Comparison of ENCODE assay signal across 1 cellular context in genomic region chr11:134360050-134360835, GRCh38.
TF ChIP-seq lines count a peak whose summit lies in the region.

No MANE protein-coding gene starts in this region.

TF ChIP-seq in HepG2, 621 proteins besides CTCF, POLR2A, EP300 and RAD21 (continued from another document and continues in another):
- TF ChIP-seq KIAA2018 (CRISPR knock-in tag; IDR thresholded peaks at IDR 0.05; ENCODE audit: borderline replicate concordance): no peak
- TF ChIP-seq ZNF350 (CRISPR knock-in tag; IDR thresholded peaks at IDR 0.05; ENCODE audit: borderline replicate concordance, low read depth): peak; percentile 55; the same call in 1 of the 2 replicates
- TF ChIP-seq RNF2 (conservative IDR thresholded peaks at IDR 0.05; ENCODE audit: low read depth): peak; percentile 60; the same call in 1 of the 2 replicates
- TF ChIP-seq HOXA3 (CRISPR knock-in tag; IDR thresholded peaks at IDR 0.05): peak; percentile 61; the same call in 1 of the 2 replicates
- no peak for TF ChIP-seq SOX6 (IDR thresholded peaks at IDR 0.05)
- 0 out of 2 replicates have a peak, but pooled peaks have one; percentile 13 for TF ChIP-seq SOX6 (CRISPR knock-in tag; IDR thresholded peaks at IDR 0.05)
- no peak for TF ChIP-seq ZNF431 (CRISPR knock-in tag; IDR thresholded peaks at IDR 0.05; ENCODE audit: borderline replicate concordance, low read depth)
- TF ChIP-seq MXD4 (CRISPR knock-in tag; IDR thresholded peaks at IDR 0.05): peak; percentile 54; the same call in 1 of the 2 replicates
- TF ChIP-seq BORCS8-MEF2B (CRISPR knock-in tag; IDR thresholded peaks at IDR 0.05): peak; percentile 72; the same call in 1 of the 2 replicates
- peak; percentile 36; the same call in 1 of the 2 replicates for TF ChIP-seq THAP11 (CRISPR knock-in tag; IDR thresholded peaks at IDR 0.05)
- peak; percentile 41; the same call in 1 of the 2 replicates for TF ChIP-seq ZGPAT (CRISPR knock-in tag; IDR thresholded peaks at IDR 0.05)
- no peak for TF ChIP-seq ZNF484 (CRISPR knock-in tag; IDR thresholded peaks at IDR 0.05; ENCODE audit: borderline replicate concordance, low read depth)
- no peak for TF ChIP-seq ZNF768 (CRISPR knock-in tag; IDR thresholded peaks at IDR 0.05)
- TF ChIP-seq SRSF9 (IDR thresholded peaks at IDR 0.05; ENCODE audit: borderline replicate concordance, insufficient read depth, low read depth, low read length, poor library complexity, severe bottlenecking): no peak
- TF ChIP-seq HMG20B (CRISPR knock-in tag; conservative IDR thresholded peaks at IDR 0.05): no peak
- peak; percentile 81 for TF ChIP-seq XRCC5 (optimal IDR thresholded peaks at IDR 0.05; ENCODE audit: low read length)
- TF ChIP-seq NBN (conservative IDR thresholded peaks at IDR 0.05): no peak
- TF ChIP-seq ZNF614 (CRISPR knock-in tag; IDR thresholded peaks at IDR 0.05; ENCODE audit: borderline replicate concordance): peak; percentile 32; the same call in 1 of the 2 replicates
- 0 out of 2 replicates have a peak, but pooled peaks have one; percentile 37 for TF ChIP-seq ZFP41 (CRISPR knock-in tag; IDR thresholded peaks at IDR 0.05; ENCODE audit: borderline replicate concordance)
- peak; percentile 52; the same call in 1 of the 2 replicates for TF ChIP-seq BHLHE40 (IDR thresholded peaks at IDR 0.05; ENCODE audit: low read length)
- TF ChIP-seq MIER3 (CRISPR knock-in tag; IDR thresholded peaks at IDR 0.05; ENCODE audit: borderline replicate concordance): 0 out of 2 replicates have a peak, but pooled peaks have one; percentile 43
- TF ChIP-seq KDM5B (CRISPR knock-in tag; IDR thresholded peaks at IDR 0.05; ENCODE audit: borderline replicate concordance): peak; percentile 36; the same call in 1 of the 2 replicates
- peak; percentile 29; the same call in 1 of the 2 replicates for TF ChIP-seq ELF3 (CRISPR knock-in tag; IDR thresholded peaks at IDR 0.05)
- peak; percentile 33 for TF ChIP-seq RBM39 (IDR thresholded peaks at IDR 0.05; ENCODE audit: low read depth, low read length, poor library complexity, severe bottlenecking)
- TF ChIP-seq NFKB2 (CRISPR knock-in tag; IDR thresholded peaks at IDR 0.05; ENCODE audit: borderline replicate concordance): peak; percentile 63; the same call in 1 of the 2 replicates
- TF ChIP-seq SSRP1 (CRISPR knock-in tag; IDR thresholded peaks at IDR 0.05): 0 out of 2 replicates have a peak, but pooled peaks have one; percentile 32
- TF ChIP-seq KLF16 (CRISPR knock-in tag; IDR thresholded peaks at IDR 0.05): 0 out of 4 replicates have a peak, but pooled peaks of 1 of the 2 experiments have one; percentile 30
- peak; percentile 68; the same call in 1 of the 2 replicates for TF ChIP-seq HOXA5 (CRISPR knock-in tag; IDR thresholded peaks at IDR 0.05)
- TF ChIP-seq ZNF274 (CRISPR knock-in tag; IDR thresholded peaks at IDR 0.05): 0 out of 2 replicates have a peak, but pooled peaks have one; percentile 38
- TF ChIP-seq BCL3 (CRISPR knock-in tag; IDR thresholded peaks at IDR 0.05): no peak
- peak; percentile 32; the same call in 1 of the 2 replicates for TF ChIP-seq ZNF598 (CRISPR knock-in tag; IDR thresholded peaks at IDR 0.05; ENCODE audit: borderline replicate concordance)
- TF ChIP-seq ZNF547 (CRISPR knock-in tag; IDR thresholded peaks at IDR 0.05): peak; percentile 56; the same call in 1 of the 2 replicates
- TF ChIP-seq E2F2 (CRISPR knock-in tag; IDR thresholded peaks at IDR 0.05; ENCODE audit: borderline replicate concordance): no peak
- TF ChIP-seq ZNF333 (CRISPR knock-in tag; IDR thresholded peaks at IDR 0.05; ENCODE audit: borderline replicate concordance): no peak
- no peak for TF ChIP-seq MBD4 (IDR thresholded peaks at IDR 0.05; ENCODE audit: borderline replicate concordance, low read length)
- TF ChIP-seq ZNF20 (CRISPR knock-in tag; IDR thresholded peaks at IDR 0.05): no peak
- TF ChIP-seq ZNF512B (CRISPR knock-in tag; IDR thresholded peaks at IDR 0.05; ENCODE audit: borderline replicate concordance): 0 out of 2 replicates have a peak, but pooled peaks have one; percentile 33
- TF ChIP-seq REPIN1 (CRISPR knock-in tag; IDR thresholded peaks at IDR 0.05; ENCODE audit: borderline replicate concordance, low read depth): peak; percentile 54; the same call in 1 of the 2 replicates
- TF ChIP-seq IRF2 (CRISPR knock-in tag; IDR thresholded peaks at IDR 0.05): 0 out of 2 replicates have a peak, but pooled peaks have one; percentile 47
- TF ChIP-seq ZSCAN21 (CRISPR knock-in tag; IDR thresholded peaks at IDR 0.05; ENCODE audit: borderline replicate concordance): no peak; the same call in 1 of the 2 replicates
- TF ChIP-seq THRA (CRISPR knock-in tag; IDR thresholded peaks at IDR 0.05; ENCODE audit: borderline replicate concordance): 0 out of 2 replicates have a peak, but pooled peaks have one; percentile 21
- peak; percentile 44; the same call in 1 of the 2 replicates for TF ChIP-seq HNF1B (CRISPR knock-in tag; IDR thresholded peaks at IDR 0.05)
- TF ChIP-seq KMT2B (CRISPR knock-in tag; IDR thresholded peaks at IDR 0.05): no peak
- peak; percentile 91 for TF ChIP-seq ZNF263 (CRISPR knock-in tag; IDR thresholded peaks at IDR 0.05)
- TF ChIP-seq ZNF331 (CRISPR knock-in tag; IDR thresholded peaks at IDR 0.05): peak; percentile 59; the same call in 1 of the 2 replicates
- peak; percentile 35; the same call in 1 of the 2 replicates for TF ChIP-seq ZNF232 (CRISPR knock-in tag; IDR thresholded peaks at IDR 0.05; ENCODE audit: borderline replicate concordance)
- no peak for TF ChIP-seq MEIS1 (CRISPR knock-in tag; IDR thresholded peaks at IDR 0.05; ENCODE audit: borderline replicate concordance)
